Comparison of ENCODE assay signal across 20 cellular contexts in the genomic region with DNA sequence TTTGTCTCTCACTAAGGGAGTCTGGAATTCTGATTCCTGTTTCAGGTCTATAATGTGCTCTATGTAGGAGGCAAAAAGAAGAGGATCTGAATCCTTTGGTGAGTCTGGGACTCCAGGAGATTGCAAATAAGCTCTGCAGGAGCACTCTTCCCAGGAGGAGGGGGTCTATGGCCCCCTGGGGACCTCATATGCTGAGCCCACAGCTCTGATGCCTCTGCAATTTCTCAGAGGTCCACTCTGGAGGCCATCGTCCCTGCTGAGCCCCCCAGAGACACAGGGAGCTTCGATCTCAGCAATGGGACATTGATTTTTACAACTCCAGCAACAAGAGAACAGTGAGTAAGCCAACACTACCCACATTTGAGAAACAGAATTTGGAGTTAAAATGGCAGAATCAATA. TPM values are rescaled to one million over a fixed set of nuclear protein-coding genes. Genes with fewer than 3 reads are reported as not detected.
DNase-seq lines count a peak whose midpoint lies in the region; TF ChIP-seq lines count a peak whose summit lies in the region.
"Had no signal": no experiment of that assay in that cellular context is flagged by ENCODE, and none has a peak within 500 bp of the region (broad histone marks: within the 10 kb centered on the region; RNA-seq: fewer than 3 reads in every experiment).

No MANE protein-coding gene starts in this region.

- intact Hi-C loops in dorsolateral prefrontal cortex (cut with DNase I): no loop called here
- intact Hi-C loops in head of caudate nucleus (cut with DNase I): no loop called here

- H3K36me3 Mint-ChIP-seq in nephron progenitor cell (ENCODE audit: low read depth): no peaks in the 10 kb centered on the region

- H3K4me2 ChIP-seq in BLaER1: peak overlapping the region; percentile 97; the same call in 1 of the 2 replicates

- H3K27me3 Mint-ChIP-seq in nephron progenitor cell (ENCODE audit: low read depth, poor library complexity): peaks cover 99% of the 10 kb centered on the region

- peaks cover 47% of the 10 kb centered on the region for H3K27me3 ChIP-seq in BLaER1
- peaks cover 0 to 33% (median 3%) of the 10 kb centered on the region in 45 donors for H3K27me3 ChIP-seq in dorsolateral prefrontal cortex

- no peak overlapping the region for H3K9ac ChIP-seq in BLaER1

- H3K27ac Mint-ChIP-seq in nephron progenitor cell: no peak overlapping the region
- H3K27ac Mint-ChIP-seq: CD4-positive, CD25-positive, alpha-beta regulatory T cell; CD8-positive, alpha-beta memory T cell had no signal

- H4K20me1 ChIP-seq in BLaER1: peaks cover 17% of the 10 kb centered on the region; the same call in 1 of the 2 replicates

- POLR2A ChIA-PET in HEK293 (lab: Yijun Ruan, JAX): no interaction called here

- CTCF ChIA-PET in HEK293 (lab: Yijun Ruan, JAX): interaction anchor here (0.7 to 1.0 kb wide), 3 partner anchors 21 to 117 kb away, joined by 3 read pairs; no protein-coding TSS in a partner anchor

- H3K4me1 ChIP-seq in BLaER1 (peaks cover 86% of the 10 kb centered on the region), HEK293 (ENCODE audit: control insufficient read depth, insufficient read depth, low read length) (no peaks in the 10 kb centered on the region)

- H3K4me3 Mint-ChIP-seq in nephron progenitor cell: peak overlapping the region; percentile 82
- H3K4me3 Mint-ChIP-seq: CD4-positive, CD25-positive, alpha-beta regulatory T cell had no signal

- TF ChIP-seq CTCF in HEK293 (tag by site-specific recombination; IDR thresholded peaks at IDR 0.05) (no peak), dorsolateral prefrontal cortex (IDR thresholded peaks at IDR 0.05 in 54 of 56, conservative IDR thresholded peaks at IDR 0.05 in 2 of 56; ENCODE audit: low read depth in 1 of 56, partially characterized antibody in 56 of 56) (no peak), nephron progenitor cell (IDR thresholded peaks at IDR 0.05) (no peak)

- DNase-seq in dorsolateral prefrontal cortex (no peak), nephron progenitor cell (no peak), DMS79 (lab: John Stamatoyannopoulos, UW) (no peak), head of caudate nucleus (no peak), hippocampal formation (lab: John Stamatoyannopoulos, UW) (no peak), NCI-H2081 (lab: John Stamatoyannopoulos, UW) (no peak)
- DNase-seq: 8988T; C1 segment of cervical spinal cord; CD4-positive, CD25-positive, alpha-beta regulatory T cell; CD8-positive, alpha-beta memory T cell; COR-L47; DMS 273 treated with DMSO at 0.1 percent for 48 hours; DMS53 had no signal

- H3K36me3 ChIP-seq in BLaER1: no peaks in the 10 kb centered on the region
- no peaks in the 10 kb centered on the region for H3K36me3 ChIP-seq in HEK293 (ENCODE audit: control insufficient read depth in 2 of 2, insufficient read depth in 1 of 2, low read length in 2 of 2)
- H3K36me3 ChIP-seq: HAP-1 had no signal

- H3K27ac ChIP-seq in BLaER1 (no peak overlapping the region), HEK293 (ENCODE audit: extremely low read depth, low read depth, low read length) (no peak overlapping the region), dorsolateral prefrontal cortex (peak overlapping the region in 36 of 59 donors; percentile 3 to 82 (median 54))
- H3K27ac ChIP-seq: HL-60 had no signal

- H3K9me3 ChIP-seq in BLaER1 (no peaks in the 10 kb centered on the region), HEK293 (ENCODE audit: control insufficient read depth, insufficient read depth, low read depth, low read length) (no peaks in the 10 kb centered on the region)
- H3K9me3 ChIP-seq: HAP-1 had no signal

- no peak overlapping the region for H3K4me3 ChIP-seq in BLaER1
- no peak overlapping the region for H3K4me3 ChIP-seq in HEK293 (ENCODE audit: low read depth, low read length)
- H3K4me3 ChIP-seq in dorsolateral prefrontal cortex: peak overlapping the region in 3 of 59 donors; percentile 11 to 70 (median 67)
- H3K4me3 ChIP-seq: HAP-1 had no signal

- peaks cover 49% of the 10 kb centered on the region for H3K4me1 Mint-ChIP-seq in nephron progenitor cell

- no peaks in the 10 kb centered on the region for H3K9me3 Mint-ChIP-seq in nephron progenitor cell

TF ChIP-seq in HEK293, 187 proteins besides CTCF, POLR2A, EP300 and RAD21:
- TF ChIP-seq ZNF354C (tag by site-specific recombination; IDR thresholded peaks at IDR 0.05; ENCODE audit: borderline replicate concordance, low read depth) (no peak), ZIC2 (tag by site-specific recombination; IDR thresholded peaks at IDR 0.05) (peak; percentile 61), GLIS1 (tag by site-specific recombination; IDR thresholded peaks at IDR 0.05) (peak; percentile 86)

RNA-seq across cellular contexts. Expression of gene NRGN, which starts 20.2 kb away (rescaled TPM):
- total RNA-seq in dorsolateral prefrontal cortex: 1,000 to 10,000 TPM in 103 of 120 experiments, 100 to 1,000 TPM in 17; 356 to 2,119 (median 1,378) TPM

RNA-seq across cellular contexts. Expression of gene VSIG2, which starts 32.5 kb away (rescaled TPM):
- total RNA-seq in dorsolateral prefrontal cortex: 1 to 10 TPM in 49 of 120 experiments, under 1 TPM in 55, not detected in 16; 0.41 to 2.6 (median 0.94) TPM
- total RNA-seq: A673, H4, HT1080 had no signal

RNA-seq across cellular contexts. Expression of gene ESAM, which starts 42.6 kb away (rescaled TPM):
- 10 to 100 TPM; 12.1 to 58.7 (median 20.9) TPM for total RNA-seq in dorsolateral prefrontal cortex

RNA-seq across cellular contexts. Expression of gene SPA17, which starts 45.8 kb away (rescaled TPM):
- 10 to 100 TPM in 6 of 120 experiments, 1 to 10 TPM in 114; 2.0 to 12.4 (median 6.5) TPM for total RNA-seq in dorsolateral prefrontal cortex

RNA-seq across cellular contexts. Expression of gene SIAE, which starts 46.0 kb away (rescaled TPM):
- 10 to 100 TPM; 23.8 to 62.3 (median 44.4) TPM for total RNA-seq in dorsolateral prefrontal cortex

Comparison
In these comparisons a context has a peak if more than half of its experiments do, and no peak if none do; other contexts are left out.
1. H3K27ac ChIP-seq: peak in dorsolateral prefrontal cortex (36 of 59); none in BLaER1 (single experiment) and HEK293 (single experiment).